In genomic region chr9:84490206-84490605, GRCh38 we compare ENCODE assay signal across 7 cellular contexts.
"Had no signal": no experiment of that assay in that cellular context is flagged by ENCODE, and none has a peak within 500 bp of the region (broad histone marks: within the 10 kb centered on the region; RNA-seq: fewer than 3 reads in every experiment).

No MANE protein-coding gene starts in this region.

- H3K9me3 ChIP-seq: HAP-1 had no signal

- DNase-seq: GM23248, GOT3, H7, IMR-90, KG1 had no signal

- H3K36me3 ChIP-seq: HAP-1 had no signal

- H3K4me3 ChIP-seq: GM23248, HAP-1, K562 had no signal

- H3K9ac ChIP-seq: GM23248 had no signal

- H2AFZ ChIP-seq: GM23248 had no signal

- H3K4me1 ChIP-seq: HAP-1 had no signal

- H3K27ac ChIP-seq: GM23248 had no signal
